In the genomic region with DNA sequence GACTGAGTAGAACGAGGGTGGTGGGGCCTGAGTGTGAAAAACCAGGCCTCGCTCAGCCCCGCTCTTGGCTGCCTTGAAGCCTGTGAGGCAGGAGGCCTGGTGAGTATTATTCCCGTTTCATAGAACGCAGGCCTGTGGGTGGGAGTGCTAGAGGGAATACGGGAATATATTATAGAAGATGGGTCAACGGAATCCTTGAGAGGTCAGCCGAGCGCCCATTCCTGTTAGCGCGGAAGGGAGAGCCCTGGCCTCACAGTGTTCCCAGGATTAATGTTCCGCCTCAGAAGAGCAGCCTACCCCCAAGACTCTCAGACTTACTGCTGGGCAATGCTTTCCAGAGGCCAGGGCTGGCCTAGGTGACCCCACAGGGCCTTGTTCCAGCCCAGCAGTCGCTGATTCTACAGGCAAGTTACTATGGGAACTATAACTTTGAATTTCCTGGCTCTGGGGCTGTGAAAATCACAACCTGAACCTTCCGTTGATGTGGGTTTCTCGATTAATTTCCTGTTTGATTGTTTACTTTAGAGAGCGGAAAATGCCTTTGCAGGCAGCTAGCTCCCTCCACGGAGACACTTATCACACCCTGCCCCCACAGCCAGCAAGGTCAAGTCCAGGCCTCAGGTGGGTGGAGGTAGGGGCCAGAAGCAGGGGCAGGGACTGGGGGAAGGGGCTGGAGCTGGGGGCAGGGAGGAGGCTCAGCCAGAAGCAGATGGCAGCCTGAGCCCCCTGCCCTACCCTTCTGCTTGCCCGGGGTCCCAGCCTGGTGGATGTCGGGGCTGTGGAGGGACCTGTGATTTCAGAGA, we compare ENCODE assay signal across 8 cellular contexts.
DNase-seq lines count a peak whose midpoint lies in the region; ATAC-seq and TF ChIP-seq lines count a peak whose summit lies in the region.

No MANE protein-coding gene starts in this region.

- ATAC-seq in psoas muscle (peak in 1 of 4 donors; percentile 15), PC-3 (no peak), HG02973 (IDR thresholded peaks at IDR 0.05; ENCODE audit: unreplicated experiment) (no peak)

- H3K36me3 ChIP-seq in esophagus squamous epithelium = no peaks in the 10 kb centered on the region
- H3K36me3 ChIP-seq in psoas muscle (ENCODE audit: insufficient read depth in 1 of 2, low read depth in 1 of 2) = no peaks in the 10 kb centered on the region
- H3K36me3 ChIP-seq in PC-3 (ENCODE audit: low read depth, low read length) = no peaks in the 10 kb centered on the region

- H3F3A ChIP-seq in PC-3 (ENCODE audit: low read length, unreplicated experiment) = no peaks in the 10 kb centered on the region

- intact Hi-C loops in esophagus squamous epithelium (cut with DNase I) = no loop called here
- intact Hi-C loops in psoas muscle (cut with DNase I) = no loop called here
- intact Hi-C loops in PC-3 (cut with micrococcal nuclease) = no loop called here

- TF ChIP-seq POLR2A in esophagus squamous epithelium (IDR thresholded peaks at IDR 0.05) = no peak

- no TSS peak for BruUV-seq in PC-3 (replicated peaks; lab: Mats Ljungman, UMichigan)

- H3K4me3 ChIP-seq in esophagus squamous epithelium = no peak overlapping the region
- H3K4me3 ChIP-seq in psoas muscle = no peak overlapping the region
- no peak overlapping the region for H3K4me3 ChIP-seq in PC-3 (ENCODE audit: low read length)

- POLR2A ChIA-PET in PC-3 (lab: Charles Lee; ENCODE audit: unreplicated experiment) = no interaction called here

- CTCF ChIA-PET in PC-3 (lab: Charles Lee) = no interaction called here

- H3K4me2 ChIP-seq in PC-3 (ENCODE audit: low read length) = no peak overlapping the region

- peaks cover 4 to 64% (median 46%) of the 10 kb centered on the region in 3 donors for H3K4me1 ChIP-seq in esophagus squamous epithelium
- peaks cover 35% of the 10 kb centered on the region for H3K4me1 ChIP-seq in psoas muscle
- H3K4me1 ChIP-seq in PC-3 (ENCODE audit: insufficient read depth, low read length) = peaks cover 18% of the 10 kb centered on the region

- 73 to 75% methylated on average over 10 to 17 of the region's 19 CpGs for WGBS in esophagus squamous epithelium, 2 donors
- 70 to 78% (median 77%) methylated on average over 19 of the region's 19 CpGs for WGBS in psoas muscle, 3 donors

- H3K9me3 ChIP-seq in esophagus squamous epithelium (no peaks in the 10 kb centered on the region), psoas muscle (no peaks in the 10 kb centered on the region), PC-3 (ENCODE audit: low read length) (no peaks in the 10 kb centered on the region)

- H3K9me2 ChIP-seq in PC-3 (replicated peaks; ENCODE audit: low read length) = no peaks in the 10 kb centered on the region

- H3K27me3 ChIP-seq in esophagus squamous epithelium (no peaks in the 10 kb centered on the region), psoas muscle (ENCODE audit: insufficient read depth in 3 of 3, low read length in 2 of 3) (no peaks in the 10 kb centered on the region), PC-3 (ENCODE audit: low read length) (no peaks in the 10 kb centered on the region)

- no peak overlapping the region for H2AFZ ChIP-seq in PC-3 (ENCODE audit: low read length)

- H3K27ac ChIP-seq in esophagus squamous epithelium (peak overlapping the region; percentile 21 to 77 (median 58)), psoas muscle (peak overlapping the region; percentile 58), PC-3 (ENCODE audit: low read length) (no peak overlapping the region)

- H4K20me1 ChIP-seq in PC-3 (ENCODE audit: low read length) = no peaks in the 10 kb centered on the region

- TF ChIP-seq CTCF in GM13976 (IDR thresholded peaks at IDR 0.05; ENCODE audit: borderline replicate concordance, control extremely low read depth, extremely low read depth, insufficient read depth, missing control alignments) = no peak
- no peak for TF ChIP-seq CTCF in esophagus squamous epithelium (IDR thresholded peaks at IDR 0.05)
- no peak for TF ChIP-seq CTCF in psoas muscle (IDR thresholded peaks at IDR 0.05)
- no peak for TF ChIP-seq CTCF in PC-3 (conservative IDR thresholded peaks at IDR 0.05; ENCODE audit: low read depth, low read length)

- DNase-seq in GM13976 (ENCODE audit: low spot score) = peak; percentile 63
- peak; percentile 22 to 43 for DNase-seq in activated CD4-positive, alpha-beta T cell treated with anti-CD3 and anti-CD28 coated beads for 4 hours
- DNase-seq in esophagus squamous epithelium (lab: John Stamatoyannopoulos, UW) = no peak
- peak in 1 of 2 donors; percentile 48 for DNase-seq in psoas muscle
- no peak for DNase-seq in NCI-H1417 (lab: John Stamatoyannopoulos, UW)
- no peak for DNase-seq in PC-3
- no peak for DNase-seq in cerebellar nuclear complex (lab: John Stamatoyannopoulos, UW)

- H3K79me2 ChIP-seq in PC-3 (ENCODE audit: low read length) = no peaks in the 10 kb centered on the region

- in situ Hi-C loops in GM13976 (cut with MboI; ENCODE audit: low sequenced_read_pairs, unreplicated experiment) = no loop called here

- H3K9ac ChIP-seq in PC-3 (ENCODE audit: low read length) = no peak overlapping the region

Comparison
In these comparisons a context has a peak if more than half of its experiments do, and no peak if none do; other contexts are left out.
1. DNase-seq: peak in GM13976 (single experiment) and activated CD4-positive, alpha-beta T cell treated with anti-CD3 and anti-CD28 coated beads for 4 hours (2 of 2); none in esophagus squamous epithelium (single experiment), NCI-H1417 (0 of 3), PC-3 (single experiment) and cerebellar nuclear complex (0 of 2).